ENCODE assay signal across 12 cellular contexts in genomic region chr20:54194724-54195438, GRCh38. TPM values are rescaled to one million over a fixed set of nuclear protein-coding genes. Genes with fewer than 3 reads are reported as not detected.
DNase-seq lines count a peak whose midpoint lies in the region; ATAC-seq, FAIRE-seq and TF ChIP-seq lines count a peak whose summit lies in the region.
"Had no signal": no experiment of that assay in that cellular context is flagged by ENCODE, and none has a peak within 500 bp of the region (broad histone marks: within the 10 kb centered on the region; RNA-seq: fewer than 3 reads in every experiment).

No MANE protein-coding gene starts in this region.

- DNase-seq in BE2C (no peak), H54 (ENCODE audit: insufficient read length, low spot score) (peak; percentile 15), RPMI7951 (ENCODE audit: low read depth) (peak; percentile 44), foreskin keratinocyte (peak in 1 of 2 donors; percentile 63), NOMO-1 (lab: John Stamatoyannopoulos, UW; ENCODE audit: unreplicated experiment in 2 of 2) (no peak), globus pallidus (ENCODE audit: low spot score) (no peak)
- DNase-seq: amniotic stem cell; stimulated activated CD4-positive, alpha-beta T cell treated with anti-CD3 and anti-CD28 coated beads, Interleukin-2, amount 100 ng/mL, for 24 hours had no signal

- H3K4me1 ChIP-seq in BE2C (peaks cover 10% of the 10 kb centered on the region), foreskin keratinocyte (peaks cover 14% of the 10 kb centered on the region)

- no peak overlapping the region for H3K27ac ChIP-seq in foreskin keratinocyte

- no peak overlapping the region for H3K4me3 ChIP-seq in BE2C (ENCODE audit: low read depth, low read length)

- no peaks in the 10 kb centered on the region for H3K9me3 ChIP-seq in BE2C

- TF ChIP-seq POLR2A in H54 (IDR thresholded peaks at IDR 0.05; ENCODE audit: low read depth, low read length), result no peak

- TF ChIP-seq CTCF in BE2C (IDR thresholded peaks at IDR 0.05; ENCODE audit: low read depth, low read length) (peak; percentile 27; the same call in 1 of the 2 replicates), foreskin keratinocyte (conservative IDR thresholded peaks at IDR 0.05) (peak; percentile 18)

- no peaks in the 10 kb centered on the region for H3K36me3 ChIP-seq in BE2C

- no peak for FAIRE-seq in H54 (lab: Jason Lieb, UNC)
- FAIRE-seq: endothelial cell of umbilical vein had no signal

- no peaks in the 10 kb centered on the region; the same call in none of the 2 replicates for H3K27me3 ChIP-seq in BE2C
- H3K27me3 ChIP-seq in foreskin keratinocyte, result no peaks in the 10 kb centered on the region

- ATAC-seq in foreskin keratinocyte (peak; percentile 87), HG03457 (IDR thresholded peaks at IDR 0.05; ENCODE audit: unreplicated experiment) (no peak), HG03025 (IDR thresholded peaks at IDR 0.05; ENCODE audit: low FRiP score, unreplicated experiment) (no peak)

RNA-seq across cellular contexts. Expression of gene PFDN4, which starts 13.0 kb away (rescaled TPM):
- polyA plus RNA-seq in BE2C (2012; ENCODE audit: insufficient read depth, insufficient read length, low read depth), result 52.2 TPM
- total RNA-seq in RPMI7951 (2014; rRNA removed; shearing (Covaris generic)), result 200 and 262 TPM in 2 replicates
- 49.4 and 53.2 TPM in 2 replicates for total RNA-seq in foreskin keratinocyte
- 61.8 and 69.1 TPM in 2 replicates for polyA plus RNA-seq in foreskin keratinocyte

RNA-seq across cellular contexts. Expression of gene CYP24A1, which starts 21.1 kb away (rescaled TPM):
- polyA plus RNA-seq in BE2C (2012; ENCODE audit: insufficient read depth, insufficient read length, low read depth), result not detected
- total RNA-seq in RPMI7951 (2014; rRNA removed; shearing (Covaris generic)), result 1.1 and 1.5 TPM in 2 replicates
- 1.4 and 2.3 TPM in 2 replicates for total RNA-seq in foreskin keratinocyte
- 0.58 and 0.63 TPM in 2 replicates for polyA plus RNA-seq in foreskin keratinocyte
- total RNA-seq: endothelial cell of umbilical vein, temporal lobe had no signal
- polyA plus RNA-seq: endothelial cell of umbilical vein had no signal

Comparison
In these comparisons a context has a peak if more than half of its experiments do, and no peak if none do; other contexts are left out.
1. DNase-seq: peak in H54 (single experiment) and RPMI7951 (single experiment); none in BE2C (single experiment), NOMO-1 (0 of 2) and globus pallidus (single experiment).